Comparison of ENCODE assay signal across 8 cellular contexts in the genomic region with DNA sequence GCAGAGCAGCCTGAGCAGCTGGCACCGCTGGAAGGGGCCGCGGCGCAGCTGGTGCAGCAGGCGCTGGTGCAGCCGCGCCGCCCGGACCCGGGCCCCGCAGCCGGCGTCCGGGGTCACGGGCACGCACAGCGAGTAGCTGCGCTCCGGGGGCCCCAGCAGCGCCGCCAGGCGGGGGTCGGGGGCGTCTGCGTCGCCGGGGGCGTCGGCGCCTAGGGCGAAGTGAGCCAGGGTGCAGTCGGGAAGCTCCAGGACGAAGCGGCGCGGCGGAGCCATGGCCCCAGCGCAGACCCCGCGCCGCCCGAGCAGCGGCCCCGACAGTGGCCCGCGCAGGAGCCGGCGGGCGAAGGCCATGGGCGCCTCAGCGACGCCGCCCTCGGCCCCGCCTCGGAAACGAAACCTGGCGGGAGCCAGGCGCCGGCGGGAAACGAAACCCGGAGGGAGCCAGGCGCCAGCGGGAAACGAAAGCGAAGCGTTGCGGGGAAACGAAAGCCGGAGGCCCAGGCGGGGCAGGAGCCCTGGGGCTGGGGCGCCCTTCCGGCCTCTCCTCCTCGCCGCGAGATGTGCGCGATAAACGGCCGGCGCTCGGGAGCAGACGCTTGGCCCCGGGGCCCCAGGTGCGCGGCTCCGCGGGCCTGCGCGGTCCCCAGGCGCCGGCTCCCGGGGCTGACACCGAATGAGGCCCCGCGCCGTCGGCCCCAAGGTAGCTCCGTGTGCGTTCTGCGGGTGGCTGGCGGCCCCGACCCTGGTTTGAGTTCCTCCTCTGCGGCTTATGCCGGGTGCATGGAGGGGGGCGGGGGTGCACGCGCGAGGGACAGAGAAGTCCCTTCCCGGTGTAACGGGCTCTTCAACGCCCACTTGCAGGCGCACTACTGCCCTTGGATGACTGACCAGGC. TPM values are rescaled to one million over a fixed set of nuclear protein-coding genes. Genes with fewer than 3 reads are reported as not detected.
DNase-seq lines count a peak whose midpoint lies in the region; ATAC-seq and TF ChIP-seq lines count a peak whose summit lies in the region.

A gene with protein sequence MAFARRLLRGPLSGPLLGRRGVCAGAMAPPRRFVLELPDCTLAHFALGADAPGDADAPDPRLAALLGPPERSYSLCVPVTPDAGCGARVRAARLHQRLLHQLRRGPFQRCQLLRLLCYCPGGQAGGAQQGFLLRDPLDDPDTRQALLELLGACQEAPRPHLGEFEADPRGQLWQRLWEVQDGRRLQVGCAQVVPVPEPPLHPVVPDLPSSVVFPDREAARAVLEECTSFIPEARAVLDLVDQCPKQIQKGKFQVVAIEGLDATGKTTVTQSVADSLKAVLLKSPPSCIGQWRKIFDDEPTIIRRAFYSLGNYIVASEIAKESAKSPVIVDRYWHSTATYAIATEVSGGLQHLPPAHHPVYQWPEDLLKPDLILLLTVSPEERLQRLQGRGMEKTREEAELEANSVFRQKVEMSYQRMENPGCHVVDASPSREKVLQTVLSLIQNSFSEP (minus strand): TSS at position 562 of the 893 bp plus-strand sequence. CDS start 211 bp downstream, at position 351.

- TF ChIP-seq CTCF in right atrium auricular region (IDR thresholded peaks at IDR 0.05) = peak in 1 of 2 donors; percentile 31

- peak within 1 kb of the TSS; percentile 68 for H3K9ac ChIP-seq in HUES64 (ENCODE audit: low read depth, low read length)

- H3K27me3 Mint-ChIP-seq in activated naive CD8-positive, alpha-beta T cell treated with anti-CD3 and anti-CD28 coated beads, Interleukin-2, amount 50 U/mL, for 24 hours = peaks cover 2% of the 10 kb centered on the region

- H3K9me3 ChIP-seq in HUES64 (ENCODE audit: insufficient read depth, low read depth, low read length) = peaks cover 3% of the 10 kb centered on the region
- no peaks in the 10 kb centered on the region for H3K9me3 ChIP-seq in right atrium auricular region

- intact Hi-C loops in sciatic nerve (cut with DNase I) = no loop called here

- H3K4me3 ChIP-seq in HUES64 (ENCODE audit: low read length) = peak within 1 kb of the TSS; percentile 62
- peak within 1 kb of the TSS; percentile 61 to 85 for H3K4me3 ChIP-seq in right atrium auricular region

- peaks cover 2% of the 10 kb centered on the region; the same call in 1 of the 2 replicates for H3K4me1 ChIP-seq in HUES64 (ENCODE audit: insufficient read depth, low read length)
- peaks cover 0 to 21% of the 10 kb centered on the region in 2 donors for H3K4me1 ChIP-seq in right atrium auricular region

- peak within 1 kb of the TSS; percentile 94 for H3K27ac Mint-ChIP-seq in activated naive CD8-positive, alpha-beta T cell treated with anti-CD3 and anti-CD28 coated beads, Interleukin-2, amount 50 U/mL, for 24 hours

- H3K4me1 Mint-ChIP-seq in activated naive CD8-positive, alpha-beta T cell treated with anti-CD3 and anti-CD28 coated beads, Interleukin-2, amount 50 U/mL, for 24 hours = peaks cover 15% of the 10 kb centered on the region

- H3K4me3 Mint-ChIP-seq in activated naive CD8-positive, alpha-beta T cell treated with anti-CD3 and anti-CD28 coated beads, Interleukin-2, amount 50 U/mL, for 24 hours = peak within 1 kb of the TSS; percentile 90

- under 1% methylated on average over 114 of the region's 114 CpGs for WGBS in HUES64

- ATAC-seq in GM21423 (IDR thresholded peaks at IDR 0.05; ENCODE audit: unreplicated experiment) = peak; percentile 75
- peak; percentile 82 for ATAC-seq in activated naive CD8-positive, alpha-beta T cell treated with anti-CD3 and anti-CD28 coated beads, Interleukin-2, amount 50 U/mL, for 24 hours
- ATAC-seq in sciatic nerve = peak; percentile 60

- peaks cover 25% of the 10 kb centered on the region for H3K36me3 Mint-ChIP-seq in activated naive CD8-positive, alpha-beta T cell treated with anti-CD3 and anti-CD28 coated beads, Interleukin-2, amount 50 U/mL, for 24 hours (ENCODE audit: low read depth)

- H3K27ac ChIP-seq in HUES64 (ENCODE audit: low read depth, low read length) (no peak within 1 kb of the TSS), right atrium auricular region (peak within 1 kb of the TSS; percentile 69 to 84)

- no peaks in the 10 kb centered on the region for H3K36me3 ChIP-seq in HUES64 (ENCODE audit: insufficient read depth, low read length)
- no peaks in the 10 kb centered on the region for H3K36me3 ChIP-seq in right atrium auricular region

- DNase-seq in ELF-1 (ENCODE audit: low read depth, low spot score) (peak; percentile 52), T follicular helper cell (ENCODE audit: low read depth) (peak; percentile 68), right atrium auricular region (ENCODE audit: low spot score) (no peak), sciatic nerve (ENCODE audit: low spot score) (peak; percentile 73), dedifferentiated amniotic fluid mesenchymal stem cell (ENCODE audit: extremely low spot score) (no peak)
- peak; percentile 78 for DNase-seq in activated naive CD8-positive, alpha-beta T cell treated with anti-CD3 and anti-CD28 coated beads, Interleukin-2, amount 50 U/mL, for 24 hours

- H3K27me3 ChIP-seq in HUES64 (ENCODE audit: insufficient read depth, low read length) (peaks cover 47% of the 10 kb centered on the region), right atrium auricular region (no peaks in the 10 kb centered on the region)

- H3K9me3 Mint-ChIP-seq in activated naive CD8-positive, alpha-beta T cell treated with anti-CD3 and anti-CD28 coated beads, Interleukin-2, amount 50 U/mL, for 24 hours = peaks cover 8% of the 10 kb centered on the region

RNA-seq across cellular contexts. Expression of the gene that starts here (rescaled TPM):
- polyA plus RNA-seq in HUES64 (2013, experiment 1 of 2) = 0.35 TPM
- polyA plus RNA-seq in HUES64 (2013, experiment 2 of 2) = 1.6 TPM
- 1 to 10 TPM; 1.8 to 4.4 TPM for total RNA-seq in right atrium auricular region
- 4.1 TPM for total RNA-seq in sciatic nerve

Comparison
In these comparisons a context has a peak if more than half of its experiments do, and no peak if none do; other contexts are left out.
1. DNase-seq: peak in ELF-1 (single experiment), T follicular helper cell (single experiment), activated naive CD8-positive, alpha-beta T cell treated with anti-CD3 and anti-CD28 coated beads, Interleukin-2, amount 50 U/mL, for 24 hours (single experiment) and sciatic nerve (single experiment); none in right atrium auricular region (single experiment) and dedifferentiated amniotic fluid mesenchymal stem cell (single experiment).
2. Peak in every context shown above with its lines, with median percentiles within 50 percentile points of each other: ATAC-seq.